In the genomic region with DNA sequence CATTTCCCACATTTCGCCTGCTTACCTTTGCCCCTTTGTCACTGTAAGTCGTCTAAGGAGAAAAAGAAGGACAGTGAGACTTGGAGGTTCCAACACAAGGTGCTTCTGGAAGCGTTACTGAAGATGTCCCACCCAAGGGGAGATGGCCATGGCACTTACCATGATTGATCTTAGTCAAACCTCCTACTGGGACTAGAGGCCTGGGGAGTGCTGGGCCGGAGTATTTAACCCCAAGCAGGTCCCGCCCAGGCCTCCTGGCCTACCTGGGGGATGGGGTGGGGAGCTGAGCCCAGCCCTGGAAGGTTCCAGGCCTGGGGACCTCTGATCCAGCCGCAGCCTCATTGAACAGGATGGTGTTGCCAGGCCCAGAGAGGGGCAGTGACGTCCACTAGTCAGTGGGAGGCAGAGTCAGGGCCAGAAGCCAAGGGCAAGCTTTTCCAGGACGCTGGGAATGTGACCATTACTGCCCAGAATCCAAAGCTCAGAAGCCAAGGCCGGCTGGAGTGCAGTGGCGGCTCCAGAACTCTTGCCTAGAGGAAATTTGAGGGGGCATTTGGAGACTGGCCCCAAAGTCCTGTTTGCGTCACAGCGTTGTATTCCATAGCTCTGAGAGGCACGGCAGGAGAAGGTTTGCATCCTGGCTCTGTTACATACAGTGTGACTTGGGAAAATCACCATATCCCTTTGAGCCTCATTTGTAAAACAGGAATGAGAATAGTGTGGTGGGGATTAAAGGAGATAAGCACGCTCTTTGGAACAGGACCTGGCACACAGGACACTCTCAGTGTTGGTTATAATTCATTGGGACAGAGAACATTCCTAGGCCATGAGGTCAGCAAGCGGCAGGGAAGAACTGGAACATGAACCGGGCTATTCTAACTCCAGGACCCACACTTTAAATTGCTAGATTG, we compare ENCODE assay signal across 8 cellular contexts. TPM values are rescaled to one million over a fixed set of nuclear protein-coding genes. Genes with fewer than 3 reads are reported as not detected.
DNase-seq lines count a peak whose midpoint lies in the region; ATAC-seq, FAIRE-seq and TF ChIP-seq lines count a peak whose summit lies in the region.

A gene (minus strand): TSS at position 198 of the 911 bp plus-strand sequence. CDS start 36 bp downstream, at position 162.

- CTCF ChIA-PET in HEK293 (lab: Yijun Ruan, JAX): interaction anchor here (0.7 to 3.8 kb wide), 4 partner anchors 25 to 206 kb away, joined by 3 to 22 read pairs (median 3); a partner anchor contains a TSS

- peaks cover 8% of the 10 kb centered on the region; the same call in 1 of the 2 replicates for H3K4me1 ChIP-seq in HEK293 (ENCODE audit: control insufficient read depth, insufficient read depth, low read length)
- peaks cover 17 to 47% (median 28%) of the 10 kb centered on the region in 4 donors for H3K4me1 ChIP-seq in stomach

- ATAC-seq in left colon: no peak

- FAIRE-seq in bronchial epithelial cell (lab: Jason Lieb, UNC): peak; percentile 92

- H3K27me3 ChIP-seq in bronchial epithelial cell (ENCODE audit: control insufficient read depth, insufficient read depth, low read length) (no peaks in the 10 kb centered on the region), stomach (no peaks in the 10 kb centered on the region)

- POLR2A ChIA-PET in HEK293 (lab: Yijun Ruan, JAX): interaction anchor here (1.2 to 1.5 kb wide), 2 partner anchors 14 to 16 kb away, joined by 3 to 4 read pairs; no protein-coding TSS in a partner anchor

- H3K9me3 ChIP-seq in HEK293 (ENCODE audit: control insufficient read depth, insufficient read depth, low read depth, low read length): no peaks in the 10 kb centered on the region
- no peaks in the 10 kb centered on the region for H3K9me3 ChIP-seq in stomach

- H3K4me3 ChIP-seq in HEK293 (ENCODE audit: low read depth, low read length) (no peak within 1 kb of the TSS), bronchial epithelial cell (ENCODE audit: low read depth, low read length) (no peak within 1 kb of the TSS), stomach (no peak within 1 kb of the TSS)

- WGBS in stomach, 5 donors: 63 to 71% (median 64%) methylated on average over 16 of the region's 16 CpGs

- H3K27ac ChIP-seq in HEK293 (ENCODE audit: extremely low read depth, low read depth, low read length) (no peak within 1 kb of the TSS), stomach (peak within 1 kb of the TSS; percentile 49 to 91 (median 84))

- intact Hi-C loops in left colon (cut with DNase I, micrococcal nuclease): no loop called here
- intact Hi-C loops in stomach (cut with DNase I; ENCODE audit: low total_unique reads): no loop called here

- no peaks in the 10 kb centered on the region for H3K36me3 ChIP-seq in HEK293 (ENCODE audit: control insufficient read depth in 2 of 2, insufficient read depth in 1 of 2, low read length in 2 of 2)
- H3K36me3 ChIP-seq in bronchial epithelial cell (ENCODE audit: control insufficient read depth, insufficient read depth, low read length): no peaks in the 10 kb centered on the region
- no peaks in the 10 kb centered on the region for H3K36me3 ChIP-seq in stomach

- TF ChIP-seq CTCF in HEK293 (tag by site-specific recombination; IDR thresholded peaks at IDR 0.05) (no peak), bronchial epithelial cell (IDR thresholded peaks at IDR 0.05; ENCODE audit: insufficient read depth, low read length, severe bottlenecking) (no peak), stomach (IDR thresholded peaks at IDR 0.05) (no peak)

- no peak for TF ChIP-seq POLR2A in stomach (IDR thresholded peaks at IDR 0.05)

- DNase-seq in bronchial epithelial cell (ENCODE audit: low read depth) (peak; percentile 61), left colon (peak; percentile 33 to 47), stomach (no peak), NCI-H146 treated with DMSO at 0.1 percent for 48 hours (lab: John Stamatoyannopoulos, UW; ENCODE audit: unreplicated experiment) (no peak), RPMI8226 (no peak), DMS 273 (lab: John Stamatoyannopoulos, UW; ENCODE audit: unreplicated experiment) (no peak)
- DNase-seq in activated CD4-positive, alpha-beta T cell treated with anti-CD3 and anti-CD28 coated beads for 4 hours: no peak

- TF ChIP-seq EP300 in stomach (IDR thresholded peaks at IDR 0.05): no peak

TF ChIP-seq in HEK293, 187 proteins besides CTCF, POLR2A, EP300 and RAD21 (continues in another document):
- TF ChIP-seq ZNF19 (tag by site-specific recombination; IDR thresholded peaks at IDR 0.05; ENCODE audit: low read depth) (no peak), ZNF600 (tag by site-specific recombination; IDR thresholded peaks at IDR 0.05) (peak; percentile 62; the same call in 1 of the 2 replicates), TRIM28 (IDR thresholded peaks at IDR 0.05; ENCODE audit: borderline replicate concordance, low read length) (no peak), ZNF366 (tag by site-specific recombination; conservative IDR thresholded peaks at IDR 0.05) (peak; percentile 48), ZNF629 (tag by site-specific recombination; IDR thresholded peaks at IDR 0.05) (peak; percentile 34; the same call in 1 of the 2 replicates), ZNF549 (tag by site-specific recombination; IDR thresholded peaks at IDR 0.05) (no peak), ZFP41 (tag by site-specific recombination; IDR thresholded peaks at IDR 0.05; ENCODE audit: borderline replicate concordance) (no peak), GLIS1 (tag by site-specific recombination; IDR thresholded peaks at IDR 0.05) (peak; percentile 13; the same call in 1 of the 2 replicates), ZNF157 (tag by site-specific recombination; IDR thresholded peaks at IDR 0.05) (no peak), ZNF792 (tag by site-specific recombination; IDR thresholded peaks at IDR 0.05) (no peak), MZF1 (tag by site-specific recombination; IDR thresholded peaks at IDR 0.05; ENCODE audit: borderline replicate concordance) (no peak), ZNF555 (tag by site-specific recombination; conservative IDR thresholded peaks at IDR 0.05) (no peak), ZNF501 (tag by site-specific recombination; IDR thresholded peaks at IDR 0.05) (peak; percentile 28; the same call in 1 of the 2 replicates), HOXC10 (CRISPR knock-in tag; IDR thresholded peaks at IDR 0.05) (no peak), ZNF423 (tag by site-specific recombination; IDR thresholded peaks at IDR 0.05) (no peak), SCRT1 (tag by site-specific recombination; IDR thresholded peaks at IDR 0.05; ENCODE audit: borderline replicate concordance) (no peak), ZNF544 (tag by site-specific recombination; IDR thresholded peaks at IDR 0.05) (no peak), ZNF670 (tag by site-specific recombination; IDR thresholded peaks at IDR 0.05; ENCODE audit: low read depth) (no peak), ZNF324 (tag by site-specific recombination; IDR thresholded peaks at IDR 0.05) (0 out of 2 replicates have a peak, but pooled peaks have one; percentile 39), ZEB2 (tag by site-specific recombination; IDR thresholded peaks at IDR 0.05) (0 out of 2 replicates have a peak, but pooled peaks have one; percentile 39), SP7 (tag by site-specific recombination; IDR thresholded peaks at IDR 0.05) (peak; percentile 50; the same call in 1 of the 2 replicates), ZNF169 (tag by site-specific recombination; IDR thresholded peaks at IDR 0.05) (no peak), ZNF174 (tag by site-specific recombination; IDR thresholded peaks at IDR 0.05) (no peak)
- TF ChIP-seq, protein P1, sequence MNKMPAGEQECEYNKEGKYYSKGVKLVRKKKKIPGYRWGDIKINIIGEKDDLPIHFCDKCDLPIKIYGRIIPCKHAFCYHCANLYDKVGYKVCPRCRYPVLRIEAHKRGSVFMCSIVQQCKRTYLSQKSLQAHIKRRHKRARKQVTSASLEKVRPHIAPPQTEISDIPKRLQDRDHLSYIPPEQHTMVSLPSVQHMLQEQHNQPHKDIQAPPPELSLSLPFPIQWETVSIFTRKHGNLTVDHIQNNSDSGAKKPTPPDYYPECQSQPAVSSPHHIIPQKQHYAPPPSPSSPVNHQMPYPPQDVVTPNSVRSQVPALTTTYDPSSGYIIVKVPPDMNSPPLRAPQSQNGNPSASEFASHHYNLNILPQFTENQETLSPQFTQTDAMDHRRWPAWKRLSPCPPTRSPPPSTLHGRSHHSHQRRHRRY (tag by site-specific recombination; IDR thresholded peaks at IDR 0.05): no peak
- TF ChIP-seq, protein P2, sequence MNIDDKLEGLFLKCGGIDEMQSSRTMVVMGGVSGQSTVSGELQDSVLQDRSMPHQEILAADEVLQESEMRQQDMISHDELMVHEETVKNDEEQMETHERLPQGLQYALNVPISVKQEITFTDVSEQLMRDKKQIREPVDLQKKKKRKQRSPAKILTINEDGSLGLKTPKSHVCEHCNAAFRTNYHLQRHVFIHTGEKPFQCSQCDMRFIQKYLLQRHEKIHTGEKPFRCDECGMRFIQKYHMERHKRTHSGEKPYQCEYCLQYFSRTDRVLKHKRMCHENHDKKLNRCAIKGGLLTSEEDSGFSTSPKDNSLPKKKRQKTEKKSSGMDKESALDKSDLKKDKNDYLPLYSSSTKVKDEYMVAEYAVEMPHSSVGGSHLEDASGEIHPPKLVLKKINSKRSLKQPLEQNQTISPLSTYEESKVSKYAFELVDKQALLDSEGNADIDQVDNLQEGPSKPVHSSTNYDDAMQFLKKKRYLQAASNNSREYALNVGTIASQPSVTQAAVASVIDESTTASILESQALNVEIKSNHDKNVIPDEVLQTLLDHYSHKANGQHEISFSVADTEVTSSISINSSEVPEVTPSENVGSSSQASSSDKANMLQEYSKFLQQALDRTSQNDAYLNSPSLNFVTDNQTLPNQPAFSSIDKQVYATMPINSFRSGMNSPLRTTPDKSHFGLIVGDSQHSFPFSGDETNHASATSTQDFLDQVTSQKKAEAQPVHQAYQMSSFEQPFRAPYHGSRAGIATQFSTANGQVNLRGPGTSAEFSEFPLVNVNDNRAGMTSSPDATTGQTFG (tag by site-specific recombination; IDR thresholded peaks at IDR 0.05; ENCODE audit: borderline replicate concordance): no peak
- TF ChIP-seq, protein P3, sequence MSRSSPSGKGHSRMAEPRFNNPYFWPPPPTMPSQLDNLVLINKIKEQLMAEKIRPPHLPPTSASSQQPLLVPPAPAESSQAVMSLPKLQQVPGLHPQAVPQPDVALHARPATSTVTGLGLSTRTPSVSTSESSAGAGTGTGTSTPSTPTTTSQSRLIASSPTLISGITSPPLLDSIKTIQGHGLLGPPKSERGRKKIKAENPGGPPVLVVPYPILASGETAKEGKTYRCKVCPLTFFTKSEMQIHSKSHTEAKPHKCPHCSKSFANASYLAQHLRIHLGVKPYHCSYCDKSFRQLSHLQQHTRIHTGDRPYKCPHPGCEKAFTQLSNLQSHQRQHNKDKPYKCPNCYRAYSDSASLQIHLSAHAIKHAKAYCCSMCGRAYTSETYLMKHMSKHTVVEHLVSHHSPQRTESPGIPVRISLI (tag by site-specific recombination; IDR thresholded peaks at IDR 0.05): no peak

RNA-seq across cellular contexts. Expression of the gene that starts here (rescaled TPM):
- total RNA-seq in bronchial epithelial cell (0.79 TPM in 1 of 2 replicates, not detected in the other), left colon (under 1 TPM in 1 of 2 donors, not detected in 1; 0.42 TPM), stomach (under 1 TPM in 1 of 5 donors, not detected in 4; 0.73 TPM)
- polyA plus RNA-seq in stomach: 1 to 10 TPM in 1 of 3 donors, under 1 TPM in 1, not detected in 1; 0.40 to 3.1 TPM

Comparison
In these comparisons a context has a peak if more than half of its experiments do, and no peak if none do; other contexts are left out.
1. Peak in DNase-seq in bronchial epithelial cell; RNA of the gene not detected or under 1 TPM.
2. Peak in DNase-seq in left colon; RNA of the gene not detected or under 1 TPM.